Comparison of ENCODE assay signal across 8 cellular contexts in genomic region chr21:36384885-36385232, GRCh38. TPM values are rescaled to one million over a fixed set of nuclear protein-coding genes. Genes with fewer than 3 reads are reported as not detected.
DNase-seq lines count a peak whose midpoint lies in the region; ATAC-seq and TF ChIP-seq lines count a peak whose summit lies in the region.

No MANE protein-coding gene starts in this region.

- peak; percentile 2 for ATAC-seq in esophagus mucosa
- peak; percentile 3 for ATAC-seq in stimulated activated memory B cell treated with anti-CD40 and anti-IgM and Interleukin-4, amounts not matched to agents 10 μg/mL and 1 μg/mL and 100 μg/mL, for 72 hours
- no peak for ATAC-seq in HG03097 (IDR thresholded peaks at IDR 0.05; ENCODE audit: low FRiP score, unreplicated experiment)
- ATAC-seq in HG02571 (IDR thresholded peaks at IDR 0.05; ENCODE audit: unreplicated experiment), result no peak

- H3K79me2 ChIP-seq in MM.1S (ENCODE audit: low read length), result peaks cover 19% of the 10 kb centered on the region

- peaks cover 24% of the 10 kb centered on the region for H3K36me3 Mint-ChIP-seq in T-helper 2 cell treated with Interferon-gamma antibody and Interleukin-4, amounts not matched to agents 5 μg/mL and 100 μg/mL, for 36 hours (ENCODE audit: low read depth)
- H3K36me3 Mint-ChIP-seq in stimulated activated memory B cell treated with anti-CD40 and anti-IgM and Interleukin-4, amounts not matched to agents 10 μg/mL and 1 μg/mL and 100 μg/mL, for 72 hours, result no peaks in the 10 kb centered on the region

- no peaks in the 10 kb centered on the region for H3K27me3 ChIP-seq in MM.1S (replicated peaks; ENCODE audit: insufficient read depth, low read length)

- peaks cover 12% of the 10 kb centered on the region for H3K4me1 Mint-ChIP-seq in T-helper 2 cell treated with Interferon-gamma antibody and Interleukin-4, amounts not matched to agents 5 μg/mL and 100 μg/mL, for 36 hours (ENCODE audit: low read depth)
- peaks cover 5% of the 10 kb centered on the region for H3K4me1 Mint-ChIP-seq in stimulated activated memory B cell treated with anti-CD40 and anti-IgM and Interleukin-4, amounts not matched to agents 10 μg/mL and 1 μg/mL and 100 μg/mL, for 72 hours

- DNase-seq in T-helper 2 cell treated with Interferon-gamma antibody and Interleukin-4, amounts not matched to agents 5 μg/mL and 100 μg/mL, for 36 hours (ENCODE audit: low spot score), result no peak
- DNase-seq in T-helper 2 cell, result no peak
- DNase-seq in MM.1S, result no peak
- DNase-seq in NCI-H1105 (lab: John Stamatoyannopoulos, UW), result no peak

- no peaks in the 10 kb centered on the region for H3K9me2 ChIP-seq in MM.1S (replicated peaks; ENCODE audit: insufficient read depth, low read length)

- no peak overlapping the region for H3K9ac ChIP-seq in MM.1S (ENCODE audit: low read length)

- no peak for TF ChIP-seq CTCF in MM.1S (IDR thresholded peaks at IDR 0.05; ENCODE audit: low read length)

- peak overlapping the region; percentile 80; the same call in 1 of the 2 replicates for H2AFZ ChIP-seq in MM.1S (ENCODE audit: low read length)

- H3K4me3 Mint-ChIP-seq in T-helper 2 cell treated with Interferon-gamma antibody and Interleukin-4, amounts not matched to agents 5 μg/mL and 100 μg/mL, for 36 hours, result peak overlapping the region; percentile 24
- peak overlapping the region; percentile 26 for H3K4me3 Mint-ChIP-seq in stimulated activated memory B cell treated with anti-CD40 and anti-IgM and Interleukin-4, amounts not matched to agents 10 μg/mL and 1 μg/mL and 100 μg/mL, for 72 hours

- H4K20me1 ChIP-seq in MM.1S (ENCODE audit: insufficient read depth, low read length), result no peaks in the 10 kb centered on the region

- no peaks in the 10 kb centered on the region for H3K9me3 Mint-ChIP-seq in T-helper 2 cell treated with Interferon-gamma antibody and Interleukin-4, amounts not matched to agents 5 μg/mL and 100 μg/mL, for 36 hours
- H3K9me3 Mint-ChIP-seq in stimulated activated memory B cell treated with anti-CD40 and anti-IgM and Interleukin-4, amounts not matched to agents 10 μg/mL and 1 μg/mL and 100 μg/mL, for 72 hours, result no peaks in the 10 kb centered on the region

- peaks cover 5% of the 10 kb centered on the region; the same call in 1 of the 2 replicates for H3K4me1 ChIP-seq in MM.1S (ENCODE audit: low read length)

- no peak overlapping the region for H3K27ac Mint-ChIP-seq in T-helper 2 cell treated with Interferon-gamma antibody and Interleukin-4, amounts not matched to agents 5 μg/mL and 100 μg/mL, for 36 hours
- no peak overlapping the region for H3K27ac Mint-ChIP-seq in stimulated activated memory B cell treated with anti-CD40 and anti-IgM and Interleukin-4, amounts not matched to agents 10 μg/mL and 1 μg/mL and 100 μg/mL, for 72 hours

- no peaks in the 10 kb centered on the region for H3K27me3 Mint-ChIP-seq in T-helper 2 cell treated with Interferon-gamma antibody and Interleukin-4, amounts not matched to agents 5 μg/mL and 100 μg/mL, for 36 hours (ENCODE audit: low read depth)
- H3K27me3 Mint-ChIP-seq in stimulated activated memory B cell treated with anti-CD40 and anti-IgM and Interleukin-4, amounts not matched to agents 10 μg/mL and 1 μg/mL and 100 μg/mL, for 72 hours, result no peaks in the 10 kb centered on the region

- H3K9me3 ChIP-seq in MM.1S (replicated peaks; ENCODE audit: insufficient read depth, low read length), result no peaks in the 10 kb centered on the region

- H3K27ac ChIP-seq in MM.1S (ENCODE audit: low read length), result no peak overlapping the region

- H3K36me3 ChIP-seq in MM.1S (replicated peaks; ENCODE audit: insufficient read depth, low read length), result no peaks in the 10 kb centered on the region

- peak overlapping the region; percentile 76; the same call in 1 of the 2 replicates for H3K4me3 ChIP-seq in MM.1S (ENCODE audit: low read length)

- H3K4me2 ChIP-seq in MM.1S (ENCODE audit: low read depth, low read length), result peak overlapping the region; percentile 70; the same call in 1 of the 2 replicates

- H3F3A ChIP-seq in MM.1S (ENCODE audit: insufficient read depth, low read length), result no peaks in the 10 kb centered on the region

RNA-seq across cellular contexts. Expression of gene CHAF1B, which starts 0.3 kb away (rescaled TPM):
- total RNA-seq in esophagus mucosa, result 5.4 TPM

Comparison
In these comparisons a context has a peak if more than half of its experiments do, and no peak if none do; other contexts are left out.
1. ATAC-seq: peak in esophagus mucosa (single experiment) and stimulated activated memory B cell treated with anti-CD40 and anti-IgM and Interleukin-4, amounts not matched to agents 10 μg/mL and 1 μg/mL and 100 μg/mL, for 72 hours (single experiment); none in HG03097 (single experiment) and HG02571 (single experiment).